16 cellular contexts compared by ENCODE assay signal in genomic region chr3:138084196-138084595, GRCh38. TPM values are rescaled to one million over a fixed set of nuclear protein-coding genes. Genes with fewer than 3 reads are reported as not detected.
A peak's percentile ranks its signal among the peaks of the same experiment; 100 is the strongest.
DNase-seq lines count a peak whose midpoint lies in the region; ATAC-seq and TF ChIP-seq lines count a peak whose summit lies in the region.
"Had no signal": no experiment of that assay in that cellular context is flagged by ENCODE, and none has a peak within 500 bp of the region (broad histone marks: within the 10 kb centered on the region; RNA-seq: fewer than 3 reads in every experiment).

No MANE protein-coding gene starts in this region.

- no peak overlapping the region for H4K8ac ChIP-seq in trophoblast cell (ENCODE audit: low read depth, low read length)

- no peak overlapping the region for H3K4ac ChIP-seq in trophoblast cell (ENCODE audit: low read depth, low read length)

- H3K27me3 ChIP-seq in GM23248 (replicated peaks; ENCODE audit: insufficient read depth) (no peaks in the 10 kb centered on the region), PC-3 (ENCODE audit: low read length) (no peaks in the 10 kb centered on the region), trophoblast cell (ENCODE audit: insufficient read depth, low read length) (no peaks in the 10 kb centered on the region)
- H3K27me3 ChIP-seq: BLaER1 had no signal

- DNase-seq in GM23248: no peak
- DNase-seq in PC-3: no peak
- DNase-seq in trophoblast cell: peak; percentile 65 to 85
- no peak for DNase-seq in activated naive CD4-positive, alpha-beta T cell treated with anti-CD3 and anti-CD28 coated beads, Interleukin-2, amount 50 U/mL, for 16 hours
- DNase-seq in NK-92 (lab: John Stamatoyannopoulos, UW; ENCODE audit: unreplicated experiment): no peak
- DNase-seq: CD4-positive, alpha-beta memory T cell; DMS153; DMS79; GDM1; H9 had no signal

- intact Hi-C loops in PC-3 (cut with micrococcal nuclease): no loop called here

- in situ Hi-C loops in GM23248 (cut with MboI): no loop called here

- H2BK120ac ChIP-seq in trophoblast cell (ENCODE audit: insufficient read depth, low read length, poor library complexity): no peak overlapping the region

- H3K23ac ChIP-seq in trophoblast cell (ENCODE audit: low read length): no peak overlapping the region

- H3K4me1 ChIP-seq in GM23248 (ENCODE audit: insufficient read depth): peaks cover 56% of the 10 kb centered on the region
- H3K4me1 ChIP-seq in PC-3 (ENCODE audit: insufficient read depth, low read length): peaks cover 50% of the 10 kb centered on the region
- peaks cover 11 to 19% of the 10 kb centered on the region in 2 experiments for H3K4me1 ChIP-seq in trophoblast cell (ENCODE audit: control insufficient read depth in 1 of 2, insufficient read depth in 2 of 2, low read length in 2 of 2)

- no peaks in the 10 kb centered on the region for H4K20me1 ChIP-seq in GM23248 (ENCODE audit: insufficient read depth)
- no peaks in the 10 kb centered on the region for H4K20me1 ChIP-seq in PC-3 (ENCODE audit: low read length)
- H4K20me1 ChIP-seq: BLaER1 had no signal

- H2BK5ac ChIP-seq in trophoblast cell (ENCODE audit: low read depth, low read length, poor library complexity): no peak overlapping the region

- peak overlapping the region; percentile 96; the same call in 1 of the 2 replicates for H3K27ac ChIP-seq in GM23248
- H3K27ac ChIP-seq in PC-3 (ENCODE audit: low read length): peak overlapping the region; percentile 100; the same call in 1 of the 2 replicates
- H3K27ac ChIP-seq in trophoblast cell (ENCODE audit: low read depth, low read length): no peak overlapping the region
- H3K27ac ChIP-seq: BLaER1 had no signal

- H3K36me3 ChIP-seq in GM23248 (ENCODE audit: low read depth) (peaks cover 24% of the 10 kb centered on the region), PC-3 (ENCODE audit: low read depth, low read length) (no peaks in the 10 kb centered on the region), trophoblast cell (ENCODE audit: control insufficient read depth in 1 of 2, insufficient read depth in 2 of 2, low read length in 2 of 2) (peaks cover 5 to 13% of the 10 kb centered on the region in 2 experiments)
- H3K36me3 ChIP-seq: BLaER1 had no signal

- peaks cover 2% of the 10 kb centered on the region for H3K79me1 ChIP-seq in trophoblast cell (ENCODE audit: low read length)

- no peak for TF ChIP-seq CTCF in PC-3 (conservative IDR thresholded peaks at IDR 0.05; ENCODE audit: low read depth, low read length)

- H3K4me3 ChIP-seq in GM23248 (no peak overlapping the region), PC-3 (ENCODE audit: low read length) (no peak overlapping the region), trophoblast cell (ENCODE audit: low read depth, low read length) (no peak overlapping the region)
- H3K4me3 ChIP-seq: BLaER1 had no signal

- no peak overlapping the region for H3K4me2 ChIP-seq in GM23248 (ENCODE audit: unreplicated experiment)
- H3K4me2 ChIP-seq in PC-3 (ENCODE audit: low read length): no peak overlapping the region
- no peak overlapping the region for H3K4me2 ChIP-seq in trophoblast cell (ENCODE audit: low read length)
- H3K4me2 ChIP-seq: BLaER1 had no signal

- H3F3A ChIP-seq in GM23248 (ENCODE audit: insufficient read depth): peaks cover 63% of the 10 kb centered on the region
- no peaks in the 10 kb centered on the region for H3F3A ChIP-seq in PC-3 (ENCODE audit: low read length, unreplicated experiment)

- H3K18ac ChIP-seq in trophoblast cell (ENCODE audit: low read length): no peak overlapping the region

- no peak overlapping the region for H2AK5ac ChIP-seq in trophoblast cell (ENCODE audit: low read length)

- no TSS peak for BruUV-seq in PC-3 (replicated peaks; lab: Mats Ljungman, UMichigan)

- H3K14ac ChIP-seq in trophoblast cell (ENCODE audit: low read length): no peak overlapping the region

- no peak overlapping the region for H2AFZ ChIP-seq in GM23248
- no peak overlapping the region for H2AFZ ChIP-seq in PC-3 (ENCODE audit: low read length)
- H2AFZ ChIP-seq in trophoblast cell (ENCODE audit: insufficient read depth, low read length, poor library complexity): no peak overlapping the region

- CTCF ChIA-PET in PC-3 (lab: Charles Lee): no interaction called here

- no peak overlapping the region for H4K91ac ChIP-seq in trophoblast cell (ENCODE audit: low read depth, low read length)

- ATAC-seq in PC-3 (no peak), GM21526 (IDR thresholded peaks at IDR 0.05; ENCODE audit: low FRiP score, unreplicated experiment) (no peak)

- H2BK12ac ChIP-seq in trophoblast cell (ENCODE audit: low read length): no peak overlapping the region

- H3K9me2 ChIP-seq in GM23248 (ENCODE audit: insufficient read depth): no peaks in the 10 kb centered on the region
- no peaks in the 10 kb centered on the region for H3K9me2 ChIP-seq in PC-3 (replicated peaks; ENCODE audit: low read length)

- H3K79me2 ChIP-seq in GM23248 (ENCODE audit: insufficient read depth) (peaks cover 7% of the 10 kb centered on the region; the same call in 1 of the 2 replicates), PC-3 (ENCODE audit: low read length) (no peaks in the 10 kb centered on the region), trophoblast cell (ENCODE audit: control insufficient read depth, insufficient read depth, low read length, poor library complexity) (no peaks in the 10 kb centered on the region)

- H3K9me3 ChIP-seq in GM23248 (ENCODE audit: low read depth) (no peaks in the 10 kb centered on the region), PC-3 (ENCODE audit: low read length) (no peaks in the 10 kb centered on the region), trophoblast cell (ENCODE audit: insufficient read depth, low read depth, low read length) (no peaks in the 10 kb centered on the region)
- H3K9me3 ChIP-seq: BLaER1 had no signal

- POLR2A ChIA-PET in PC-3 (lab: Charles Lee; ENCODE audit: unreplicated experiment): no interaction called here

- H4K12ac ChIP-seq in trophoblast cell (ENCODE audit: low read depth, low read length): no peak overlapping the region

- no peak overlapping the region for H3K9ac ChIP-seq in GM23248
- no peak overlapping the region for H3K9ac ChIP-seq in PC-3 (ENCODE audit: low read length)
- H3K9ac ChIP-seq in trophoblast cell (ENCODE audit: low read length): no peak overlapping the region
- H3K9ac ChIP-seq: BLaER1 had no signal

RNA-seq across cellular contexts. Expression of gene DZIP1L, which starts 31.2 kb away (rescaled TPM):
- total RNA-seq in GM23248 (2014; rRNA removed; shearing (Covaris generic)): 19.8 and 34.0 TPM in 2 replicates
- polyA plus RNA-seq in GM23248 (2016; fragmentation: Nextera tagmentation; extraction: Ambion mirVana): 9.6 and 11.1 TPM in 2 replicates
- 3.8 and 4.9 TPM in 2 replicates for total RNA-seq in PC-3 (2014; rRNA removed)
- 2.7 and 3.5 TPM in 2 replicates for polyA plus RNA-seq in trophoblast cell (2013)
- total RNA-seq: CD4-positive, alpha-beta memory T cell; HT-29 had no signal
- polyA plus RNA-seq: CD4-positive, alpha-beta memory T cell had no signal

RNA-seq across cellular contexts. Expression of gene A4GNT, which starts 48.0 kb away (rescaled TPM):
- total RNA-seq in GM23248 (2014; rRNA removed; shearing (Covaris generic)): not detected in 2 replicates
- polyA plus RNA-seq in GM23248 (2016; fragmentation: Nextera tagmentation; extraction: Ambion mirVana): 0.14 TPM in 1 of 2 replicates, not detected in the other
- total RNA-seq in PC-3 (2014; rRNA removed): not detected in 2 replicates
- polyA plus RNA-seq in trophoblast cell (2013): not detected in 2 replicates
- total RNA-seq: CD4-positive, alpha-beta memory T cell; Daoy; H1; H9; HT-29 had no signal
- polyA plus RNA-seq: CD14-positive monocyte; CD4-positive, alpha-beta memory T cell; H1 had no signal

Comparison
In these comparisons a context has a peak if more than half of its experiments do, and no peak if none do; other contexts are left out.
1. DNase-seq: peak in trophoblast cell (2 of 2); none in GM23248 (single experiment), PC-3 (single experiment), activated naive CD4-positive, alpha-beta T cell treated with anti-CD3 and anti-CD28 coated beads, Interleukin-2, amount 50 U/mL, for 16 hours (single experiment) and NK-92 (single experiment).